Comparison of ENCODE assay signal across 9 cellular contexts in the genomic region with DNA sequence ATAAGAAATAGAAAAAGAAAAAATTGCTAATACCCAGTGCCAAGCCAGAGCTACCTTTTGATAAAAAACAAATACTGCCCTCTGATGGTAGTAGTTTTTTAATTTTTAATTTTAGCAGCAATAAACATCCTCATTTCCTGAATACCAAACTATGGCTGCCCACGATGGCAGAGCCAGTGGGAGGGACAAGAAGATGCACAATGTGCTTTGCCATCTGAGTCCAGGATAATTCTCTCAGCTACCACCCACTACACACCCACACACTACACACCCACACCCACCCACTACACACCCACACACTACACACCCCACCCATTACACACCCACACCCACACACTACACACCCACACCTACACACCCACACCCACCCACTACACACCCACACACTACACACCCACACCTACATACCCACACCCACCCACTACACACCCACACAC. TPM values are rescaled to one million over a fixed set of nuclear protein-coding genes. Genes with fewer than 3 reads are reported as not detected.
A peak's percentile ranks its signal among the peaks of the same experiment; 100 is the strongest.
DNase-seq lines count a peak whose midpoint lies in the region; ATAC-seq and TF ChIP-seq lines count a peak whose summit lies in the region.
"Had no signal": no experiment of that assay in that cellular context is flagged by ENCODE, and none has a peak within 500 bp of the region (broad histone marks: within the 10 kb centered on the region; RNA-seq: fewer than 3 reads in every experiment).

No MANE protein-coding gene starts in this region.

- H3K4me3 ChIP-seq in RWPE2 (ENCODE audit: severe bottlenecking), result no peak overlapping the region
- H3K4me3 ChIP-seq in epithelial cell of proximal tubule (ENCODE audit: low read depth, low read length), result no peak overlapping the region
- H3K4me3 ChIP-seq in thyroid gland (replicated peaks in 1 of 3), result no peak overlapping the region
- no peak overlapping the region for H3K4me3 ChIP-seq in uterus
- H3K4me3 ChIP-seq: lung had no signal

- DNase-seq in AG08396 (ENCODE audit: low spot score) (peak; percentile 61), GM13977 (ENCODE audit: low spot score) (peak; percentile 52), RWPE2 (ENCODE audit: low spot score) (no peak), epithelial cell of proximal tubule (ENCODE audit: low read depth) (no peak), thyroid gland (no peak), uterus (no peak), NCI-H2227 (lab: John Stamatoyannopoulos, UW; ENCODE audit: unreplicated experiment) (no peak), HT-29 (ENCODE audit: low spot score) (no peak)

- no peaks in the 10 kb centered on the region for H3K4me1 ChIP-seq in RWPE2 (ENCODE audit: insufficient read depth, poor library complexity, severe bottlenecking)
- no peaks in the 10 kb centered on the region for H3K4me1 ChIP-seq in thyroid gland
- H3K4me1 ChIP-seq in uterus, result no peaks in the 10 kb centered on the region

- no peaks in the 10 kb centered on the region for H3K9me3 ChIP-seq in RWPE2 (ENCODE audit: severe bottlenecking)
- H3K9me3 ChIP-seq in thyroid gland, result no peaks in the 10 kb centered on the region
- no peaks in the 10 kb centered on the region for H3K9me3 ChIP-seq in uterus

- TF ChIP-seq CTCF in GM13977 (IDR thresholded peaks at IDR 0.05; ENCODE audit: extremely low read depth, insufficient read depth, missing control alignments) (no peak), RWPE2 (IDR thresholded peaks at IDR 0.05; ENCODE audit: poor library complexity, severe bottlenecking) (no peak), epithelial cell of proximal tubule (conservative IDR thresholded peaks at IDR 0.05; ENCODE audit: low read depth, low read length) (peak; percentile 17), thyroid gland (IDR thresholded peaks at IDR 0.05) (no peak), uterus (IDR thresholded peaks at IDR 0.05) (no peak)

- in situ Hi-C loops in GM13977 (cut with MboI; ENCODE audit: low pct_unique_long_range_greater_than_20kb, low sequenced_read_pairs, unreplicated experiment), result no loop called here

- H3K27me3 ChIP-seq in RWPE2 (ENCODE audit: insufficient read depth, poor library complexity, severe bottlenecking) (no peaks in the 10 kb centered on the region), thyroid gland (no peaks in the 10 kb centered on the region), uterus (no peaks in the 10 kb centered on the region)

- peak; percentile 48; the same call in 2 of the 3 replicates for ATAC-seq in RWPE2 (ENCODE audit: low read depth)

- H3K36me3 ChIP-seq in RWPE2 (ENCODE audit: low read depth) (no peaks in the 10 kb centered on the region), thyroid gland (no peaks in the 10 kb centered on the region), uterus (no peaks in the 10 kb centered on the region)

- intact Hi-C loops in thyroid gland (cut with DNase I) (no loop called here), uterus (cut with DNase I; ENCODE audit: low total_unique reads) (no loop called here)

- WGBS in thyroid gland, 2 donors, result 8 to 33% methylated on average over 1 of the region's 1 CpG

- TF ChIP-seq POLR2A in thyroid gland (IDR thresholded peaks at IDR 0.05) (no peak), uterus (IDR thresholded peaks at IDR 0.05) (no peak)

- H3K27ac ChIP-seq in RWPE2 (ENCODE audit: poor library complexity, severe bottlenecking), result no peak overlapping the region
- no peak overlapping the region for H3K27ac ChIP-seq in thyroid gland
- H3K27ac ChIP-seq in uterus, result no peak overlapping the region

RNA-seq across cellular contexts. Expression of a gene that starts 17.8 kb away (rescaled TPM):
- total RNA-seq in epithelial cell of proximal tubule (1.2 and 1.7 TPM in 2 replicates), thyroid gland (1 to 10 TPM; 1.2 to 5.2 (median 3.8) TPM), uterus (1 to 10 TPM in 2 of 4 donors, not detected in 2; 1.7 to 5.9 TPM)
- total RNA-seq in HT-29 (2014; rRNA removed; shearing (Covaris generic)), result 0.15 and 0.52 TPM in 2 replicates

RNA-seq across cellular contexts. Expression of a gene that starts 18.0 kb away (rescaled TPM):
- total RNA-seq in epithelial cell of proximal tubule (24.8 and 29.2 TPM in 2 replicates), thyroid gland (10 to 100 TPM; 23.1 to 40.6 (median 31.3) TPM), uterus (10 to 100 TPM; 10.2 to 61.5 (median 34.1) TPM)
- 16.7 and 19.7 TPM in 2 replicates for total RNA-seq in HT-29 (2014; rRNA removed; shearing (Covaris generic))

RNA-seq across cellular contexts. Expression of a gene that starts 45.4 kb away (rescaled TPM):
- total RNA-seq in epithelial cell of proximal tubule, result 36.5 and 52.1 TPM in 2 replicates
- 10 to 100 TPM; 29.9 to 43.8 (median 39.0) TPM for total RNA-seq in thyroid gland
- total RNA-seq in uterus, result 10 to 100 TPM; 22.1 to 65.8 (median 49.5) TPM
- 26.8 and 29.5 TPM in 2 replicates for total RNA-seq in HT-29 (2014; rRNA removed; shearing (Covaris generic))

RNA-seq across cellular contexts. Expression of a gene that starts 54.7 kb away (rescaled TPM):
- 0.35 and 2.5 TPM in 2 replicates for total RNA-seq in epithelial cell of proximal tubule
- 1 to 10 TPM; 1.2 to 3.9 (median 1.7) TPM for total RNA-seq in thyroid gland
- 10 to 100 TPM in 1 of 4 donors, 1 to 10 TPM in 3; 6.5 to 36.8 (median 7.6) TPM for total RNA-seq in uterus
- total RNA-seq in HT-29 (2014; rRNA removed; shearing (Covaris generic)), result not detected in 2 replicates

Comparison
In these comparisons a context has a peak if more than half of its experiments do, and no peak if none do; other contexts are left out.
1. DNase-seq: peak in AG08396 (single experiment) and GM13977 (single experiment); none in RWPE2 (single experiment), epithelial cell of proximal tubule (single experiment), thyroid gland (0 of 2), uterus (0 of 2), NCI-H2227 (single experiment) and HT-29 (single experiment).